ENCODE assay signal across 10 cellular contexts in genomic region chr14:37597538-37598084, GRCh38. TPM values are rescaled to one million over a fixed set of nuclear protein-coding genes. Genes with fewer than 3 reads are reported as not detected.
DNase-seq lines count a peak whose midpoint lies in the region; ATAC-seq and TF ChIP-seq lines count a peak whose summit lies in the region.
"Had no signal": no experiment of that assay in that cellular context is flagged by ENCODE, and none has a peak within 500 bp of the region (broad histone marks: within the 10 kb centered on the region; RNA-seq: fewer than 3 reads in every experiment).

No MANE protein-coding gene starts in this region.

- no peaks in the 10 kb centered on the region; a peak in 2 of 5 replicates for H3K9me3 Mint-ChIP-seq in H9
- H3K9me3 Mint-ChIP-seq in brain, result peaks cover 0 to 14% (median 2%) of the 10 kb centered on the region in 5 experiments

- H2AK5ac ChIP-seq in H9 (ENCODE audit: insufficient read length, low read length), result no peak overlapping the region

- peaks cover 87% of the 10 kb centered on the region for H3K27me3 ChIP-seq in H9 (ENCODE audit: insufficient read depth, low read length)
- peaks cover 88 to 100% of the 10 kb centered on the region in 2 donors for H3K27me3 ChIP-seq in left lung

- H3K27ac ChIP-seq in H9 (ENCODE audit: insufficient read length, low read depth, low read length), result no peak overlapping the region
- H3K27ac ChIP-seq in left lung, result peak overlapping the region; percentile 58 to 84
- H3K27ac ChIP-seq: Peyer's patch had no signal

- H3K4me1 Mint-ChIP-seq in H9 (peaks cover 30 to 46% of the 10 kb centered on the region in 2 experiments), brain (peaks cover 49% of the 10 kb centered on the region)

- peak overlapping the region; percentile 45 for H3K4me2 ChIP-seq in H9 (ENCODE audit: insufficient read depth, insufficient read length, low read length)

- WGBS in H9 (ENCODE audit: extremely low coverage, insufficient read length, low lambda C conversion rate), result no CpG with 5 or more reads among the region's 23 CpGs

- no peak overlapping the region for H4K91ac ChIP-seq in H9 (ENCODE audit: insufficient read length, low read depth, low read length)

- H3K27ac Mint-ChIP-seq in H9 (no peak overlapping the region), brain (no peak overlapping the region)

- H3K27me3 Mint-ChIP-seq in H9 (ENCODE audit: low read depth) (peaks cover 98% of the 10 kb centered on the region), brain (peaks cover 99% of the 10 kb centered on the region)

- peaks cover 3% of the 10 kb centered on the region for H4K20me1 ChIP-seq in H9 (ENCODE audit: control insufficient read depth, insufficient read depth, insufficient read length)

- H3K36me3 Mint-ChIP-seq in H9 (ENCODE audit: insufficient read depth in 1 of 3, low read depth in 3 of 3), result no peaks in the 10 kb centered on the region; a peak in 2 of 7 replicates
- no peaks in the 10 kb centered on the region for H3K36me3 Mint-ChIP-seq in brain

- no peak overlapping the region for H3T11ph ChIP-seq in H9 (ENCODE audit: low read length)

- no peak overlapping the region for H3K4ac ChIP-seq in H9 (ENCODE audit: low read depth, low read length)

- H3K79me1 ChIP-seq in H9 (ENCODE audit: insufficient read depth, low read depth, low read length, poor library complexity, severe bottlenecking), result no peaks in the 10 kb centered on the region

- H3K9me3 ChIP-seq in H9 (ENCODE audit: control insufficient read depth, low read depth, low read length), result no peaks in the 10 kb centered on the region
- no peaks in the 10 kb centered on the region for H3K9me3 ChIP-seq in left lung

- POLR2A ChIA-PET in AG04449 (lab: Yijun Ruan, JAX), result no interaction called here

- ATAC-seq in left lung, result peak; percentile 2

- H2BK20ac ChIP-seq in H9 (ENCODE audit: low read depth, low read length, poor library complexity, severe bottlenecking), result no peak overlapping the region

- no peak overlapping the region for H3K18ac ChIP-seq in H9 (ENCODE audit: insufficient read length, low read depth, low read length)

- no peak overlapping the region for H3K4me3 ChIP-seq in AG04449 (ENCODE audit: low read depth, low read length)
- peak overlapping the region in 1 of 2 donors; percentile 38 for H3K4me3 ChIP-seq in left lung

- no peak overlapping the region for H3K23ac ChIP-seq in H9 (ENCODE audit: insufficient read length, low read depth, low read length)

- no peak for DNase-seq in AG04449 (ENCODE audit: low read depth, low spot score)
- peak; percentile 71 for DNase-seq in H9
- peak in 1 of 2 donors; percentile 47 for DNase-seq in left lung
- no peak for DNase-seq in NCI-H510A treated with DMSO at 0.1 percent for 48 hours (lab: John Stamatoyannopoulos, UW)
- no peak for DNase-seq in GM19240 (ENCODE audit: insufficient read length, low spot score)
- no peak for DNase-seq in HT-29 (ENCODE audit: low spot score)
- no peak for DNase-seq in activated T-cell treated with anti-CD3 and anti-CD28 coated beads, Interleukin-2, amount 50 U/mL, for 48 hours

- no peaks in the 10 kb centered on the region for H3K79me2 ChIP-seq in H9 (ENCODE audit: insufficient read depth, low read length)

- no peak overlapping the region for H3K9ac ChIP-seq in H9 (ENCODE audit: extremely low read depth, insufficient read length, low read length)

- CTCF ChIA-PET in AG04449 (lab: Yijun Ruan, JAX), result interaction anchor here (0.6 to 3.1 kb wide), 9 partner anchors 8 to 367 kb away, joined by 3 to 29 read pairs (median 5); no protein-coding TSS in a partner anchor

- H3K56ac ChIP-seq in H9 (ENCODE audit: insufficient read length, low read depth, low read length), result no peak overlapping the region

- H2BK12ac ChIP-seq in H9 (ENCODE audit: insufficient read length, low read depth, low read length), result no peak overlapping the region

- no peak overlapping the region for H2BK5ac ChIP-seq in H9 (ENCODE audit: insufficient read length, low read length)

- H3K4me1 ChIP-seq in H9 (ENCODE audit: insufficient read depth, low read length) (no peaks in the 10 kb centered on the region), left lung (peaks cover 0 to 35% of the 10 kb centered on the region in 2 donors)

- TF ChIP-seq CTCF in AG04449 (IDR thresholded peaks at IDR 0.05; ENCODE audit: insufficient read depth, low read length, missing control alignments) (peak; percentile 30), H9 (conservative IDR thresholded peaks at IDR 0.05) (peak; percentile 73), brain (conservative IDR thresholded peaks at IDR 0.05) (peak; percentile 19 to 56), left lung (IDR thresholded peaks at IDR 0.05) (peak in 1 of 2 donors; percentile 32)

- H2BK15ac ChIP-seq in H9 (ENCODE audit: low read depth, low read length), result no peak overlapping the region

- intact Hi-C loops in left lung (cut with DNase I), result no loop called here

- H3K14ac ChIP-seq in H9 (ENCODE audit: insufficient read depth, low read length), result no peak overlapping the region

- H3K4me3 Mint-ChIP-seq in H9 (peak overlapping the region; percentile 39 to 73), brain (peak overlapping the region in 3 of 5 experiments; percentile 68 to 86 (median 69))

- no peaks in the 10 kb centered on the region for H3K36me3 ChIP-seq in left lung
- H3K36me3 ChIP-seq: Peyer's patch had no signal

- H4K5ac ChIP-seq in H9 (ENCODE audit: insufficient read length, low read depth, low read length), result no peak overlapping the region

- H3K23me2 ChIP-seq in H9 (ENCODE audit: insufficient read length, low read depth, low read length, poor library complexity, severe bottlenecking), result peaks cover 11% of the 10 kb centered on the region

- H2AFZ ChIP-seq in H9 (ENCODE audit: low read length), result no peak overlapping the region

- H2BK120ac ChIP-seq in H9 (ENCODE audit: low read depth, low read length, poor library complexity, severe bottlenecking), result no peak overlapping the region

- H4K8ac ChIP-seq in H9 (replicated peaks; ENCODE audit: insufficient read length, low read depth, low read length), result no peak overlapping the region

RNA-seq across cellular contexts. Expression of gene TTC6, which starts 2.2 kb away (rescaled TPM):
- total RNA-seq in H9 (2021) (0.24 and 0.33 TPM in 2 replicates), left lung (1 to 10 TPM; 3.2 to 7.1 TPM)
- polyA plus RNA-seq in brain (ENCODE audit: insufficient read depth, low read depth, low replicate concordance), result 0.68 TPM
- 6.2 and 6.3 TPM in 2 replicates for total RNA-seq in HT-29 (2014; rRNA removed; shearing (Covaris generic))
- total RNA-seq: G401 had no signal

RNA-seq across cellular contexts. Expression of gene FOXA1, which starts 2.6 kb away (rescaled TPM):
- total RNA-seq in H9 (2021) (0.07 and 0.31 TPM in 2 replicates), left lung (10 to 100 TPM; 30.2 to 33.6 TPM)
- 20.9 TPM for polyA plus RNA-seq in brain (ENCODE audit: insufficient read depth, low read depth, low replicate concordance)
- total RNA-seq in HT-29 (2014; rRNA removed; shearing (Covaris generic)), result 191 and 199 TPM in 2 replicates
- total RNA-seq: G401 had no signal

Comparison
In these comparisons a context has a peak if more than half of its experiments do, and no peak if none do; other contexts are left out.
1. RNA of gene FOXA1, which starts 2.6 kb away (total RNA-seq): 191 to 199 TPM in HT-29 and 30.2 to 33.6 TPM in left lung; 0.07 to 0.31 TPM in H9; every median in the first group is over 10 times any median in the second.